22 cellular contexts compared by ENCODE assay signal in the genomic region with DNA sequence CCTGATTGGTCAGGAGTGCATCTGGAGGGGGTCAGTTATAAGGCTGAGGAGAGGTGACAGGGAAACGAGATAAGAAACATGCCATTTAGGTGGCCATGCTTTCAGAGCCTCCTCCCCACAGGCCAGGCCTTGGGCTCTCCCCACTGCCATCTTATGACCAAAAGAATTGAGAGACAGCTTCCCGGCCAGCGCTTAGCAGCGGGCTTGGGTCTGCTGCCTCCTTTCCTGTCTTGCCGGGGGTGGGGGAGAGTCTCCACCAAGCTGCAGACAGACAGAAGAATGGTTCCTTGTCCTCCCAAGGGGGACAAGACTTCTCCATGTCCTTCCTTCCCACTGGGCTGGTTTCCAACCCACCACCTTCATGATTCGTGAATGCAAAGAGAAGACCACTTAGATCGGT.
A peak's percentile ranks its signal among the peaks of the same experiment; 100 is the strongest.
DNase-seq lines count a peak whose midpoint lies in the region; ATAC-seq, FAIRE-seq and TF ChIP-seq lines count a peak whose summit lies in the region.
"Had no signal": no experiment of that assay in that cellular context is flagged by ENCODE, and none has a peak within 500 bp of the region (broad histone marks: within the 10 kb centered on the region; RNA-seq: fewer than 3 reads in every experiment).

No MANE protein-coding gene starts in this region.

- H3K36me3 ChIP-seq in heart left ventricle (peaks cover 0 to 3% (median 0%) of the 10 kb centered on the region in 9 donors), HepG2 (replicated peaks in 1 of 2; ENCODE audit: control insufficient read depth in 1 of 2, insufficient read depth in 2 of 2, low read length in 2 of 2) (peaks cover 0 to 11% of the 10 kb centered on the region in 2 experiments; a peak in 2 of 5 replicates), trophoblast cell (ENCODE audit: control insufficient read depth in 1 of 2, insufficient read depth in 2 of 2, low read length in 2 of 2) (no peaks in the 10 kb centered on the region), vagina (no peaks in the 10 kb centered on the region), Karpas-422 (ENCODE audit: insufficient read depth, low read length) (no peaks in the 10 kb centered on the region), suprapubic skin (no peaks in the 10 kb centered on the region)
- H3K36me3 ChIP-seq: upper lobe of right lung had no signal

- no peak overlapping the region for H3K4me2 ChIP-seq in HepG2 (ENCODE audit: low read depth, low read length)
- H3K4me2 ChIP-seq in trophoblast cell (ENCODE audit: low read length): no peak overlapping the region
- H3K4me2 ChIP-seq in Karpas-422 (ENCODE audit: low read depth, low read length, poor library complexity, severe bottlenecking): no peak overlapping the region

- H4K12ac ChIP-seq in trophoblast cell (ENCODE audit: low read depth, low read length): no peak overlapping the region

- no peaks in the 10 kb centered on the region for H3K27me3 ChIP-seq in heart left ventricle
- H3K27me3 ChIP-seq in HepG2 (ENCODE audit: control insufficient read depth in 1 of 2, insufficient read depth in 2 of 2, low read length in 2 of 2): no peaks in the 10 kb centered on the region
- H3K27me3 ChIP-seq in trophoblast cell (ENCODE audit: insufficient read depth, low read length): no peaks in the 10 kb centered on the region
- no peaks in the 10 kb centered on the region for H3K27me3 ChIP-seq in vagina
- no peaks in the 10 kb centered on the region for H3K27me3 ChIP-seq in Karpas-422 (ENCODE audit: low read length)
- H3K27me3 ChIP-seq in suprapubic skin: no peaks in the 10 kb centered on the region
- H3K27me3 ChIP-seq: upper lobe of right lung had no signal

- ATAC-seq in heart left ventricle: no peak
- no peak for ATAC-seq in HepG2
- no peak for ATAC-seq in GM19452 (IDR thresholded peaks at IDR 0.05; ENCODE audit: unreplicated experiment)
- ATAC-seq: activated T-cell treated with anti-CD3 and anti-CD28 coated beads, Interleukin-2, amount 50 U/mL, for 4 hours; esophagus mucosa; stimulated activated naive B cell treated with anti-CD40 and anti-IgM and Interleukin-4, amounts not matched to agents 10 μg/mL and 1 μg/mL and 100 μg/mL, for 72 hours; upper lobe of right lung had no signal

- H3K4me3 ChIP-seq in heart left ventricle (no peak overlapping the region), HepG2 (replicated peaks in 1 of 3; ENCODE audit: insufficient read depth in 1 of 3, low read depth in 2 of 3, low read length in 3 of 3) (no peak overlapping the region), trophoblast cell (ENCODE audit: low read depth, low read length) (no peak overlapping the region), vagina (no peak overlapping the region), Karpas-422 (ENCODE audit: low read length) (no peak overlapping the region), suprapubic skin (no peak overlapping the region)
- H3K4me3 ChIP-seq: upper lobe of right lung had no signal

- in situ Hi-C loops in HepG2 (cut with HindIII; ENCODE audit: extremely low pct_ligation_motif_present, low pct_unique_long_range_greater_than_20kb): no loop called here

- H4K8ac ChIP-seq in trophoblast cell (ENCODE audit: low read depth, low read length): no peak overlapping the region

- BruUV-seq in HepG2 (replicated peaks; lab: Mats Ljungman, UMichigan): no TSS peak

- H3K79me2 ChIP-seq in HepG2 (ENCODE audit: insufficient read depth, low read length) (no peaks in the 10 kb centered on the region), trophoblast cell (ENCODE audit: control insufficient read depth, insufficient read depth, low read length, poor library complexity) (peaks cover 10% of the 10 kb centered on the region), Karpas-422 (ENCODE audit: low read length) (no peaks in the 10 kb centered on the region)

- CTCF ChIA-PET in HepG2 (lab: Yijun Ruan, JAX; ENCODE audit: low intra/inter-chr PET ratio, low total read pairs): no interaction called here

- no peaks in the 10 kb centered on the region for H3K9me2 ChIP-seq in Karpas-422 (replicated peaks; ENCODE audit: insufficient read depth, low read length)

- H2AK5ac ChIP-seq in trophoblast cell (ENCODE audit: low read length): peak overlapping the region; percentile 77

- no peak for DNase-seq in heart left ventricle
- no peak for DNase-seq in cardiac septum (ENCODE audit: low spot score)
- DNase-seq in HepG2 (ENCODE audit: low spot score): no peak
- no peak for DNase-seq in trophoblast cell
- no peak for DNase-seq in vagina (ENCODE audit: extremely low spot score in 2 of 2)
- DNase-seq in Karpas-422: no peak
- DNase-seq in suprapubic skin (ENCODE audit: low spot score in 2 of 2): no peak
- DNase-seq: activated CD4-positive, CD25-positive, alpha-beta regulatory T cell treated with anti-CD3 and anti-CD28 coated beads, Interleukin-2, amount 50 U/mL, for 72 hours; activated CD8-positive, alpha-beta memory T cell treated with anti-CD3 and anti-CD28 coated beads for 24 hours; activated naive CD4-positive, alpha-beta T cell treated with anti-CD3 and anti-CD28 coated beads, Interleukin-2, amount 50 U/mL, for 16 hours; activated T-cell treated with anti-CD3 and anti-CD28 coated beads, Interleukin-2, amount 50 U/mL, for 4 hours; cerebellar nuclear complex; effector CD8-positive, alpha-beta T cell; HFFc6; NCI-H146; NCI-H2171 treated with DMSO at 0.1 percent for 48 hours; NCI-H69; stimulated activated CD4-positive, alpha-beta T cell treated with anti-CD3 and anti-CD28 coated beads, Interleukin-1b, Interleukin-23, amount 100 ng/mL, for 48 hours; stimulated activated naive B cell treated with anti-CD40 and anti-IgM and Interleukin-4, amounts not matched to agents 10 μg/mL and 1 μg/mL and 100 μg/mL, for 72 hours; upper lobe of right lung had no signal

- H4K91ac ChIP-seq in trophoblast cell (ENCODE audit: low read depth, low read length): peak overlapping the region; percentile 94

- no peak for TF ChIP-seq EP300 in HepG2 (IDR thresholded peaks at IDR 0.05; ENCODE audit: low read depth in 2 of 2, low read length in 2 of 2)
- TF ChIP-seq EP300 in HepG2 (CRISPR knock-in tag; IDR thresholded peaks at IDR 0.05; ENCODE audit: borderline replicate concordance): no peak
- no peak for TF ChIP-seq EP300 in suprapubic skin (IDR thresholded peaks at IDR 0.05)

- H3K4ac ChIP-seq in trophoblast cell (ENCODE audit: low read depth, low read length): peak overlapping the region; percentile 2

- peak overlapping the region; percentile 59 for H3K14ac ChIP-seq in trophoblast cell (ENCODE audit: low read length)

- H4K20me1 ChIP-seq in HepG2 (ENCODE audit: insufficient read depth, low read length): no peaks in the 10 kb centered on the region; the same call in 1 of the 2 replicates
- H4K20me1 ChIP-seq in Karpas-422 (ENCODE audit: insufficient read depth, low read depth, low read length): no peaks in the 10 kb centered on the region

- TF ChIP-seq CTCF in heart left ventricle (IDR thresholded peaks at IDR 0.05) (no peak), HepG2 (CRISPR knock-in tag; IDR thresholded peaks at IDR 0.05) (no peak), vagina (IDR thresholded peaks at IDR 0.05) (no peak), suprapubic skin (IDR thresholded peaks at IDR 0.05) (no peak)

- peaks cover 62% of the 10 kb centered on the region for H3K79me1 ChIP-seq in trophoblast cell (ENCODE audit: low read length)

- H3K27ac ChIP-seq in heart left ventricle (peak overlapping the region in 8 of 12 donors; percentile 86 to 99 (median 95)), HepG2 (ENCODE audit: extremely low read length, insufficient read depth, low read length) (peak overlapping the region; percentile 98), trophoblast cell (ENCODE audit: low read depth, low read length) (no peak overlapping the region), vagina (peak overlapping the region; percentile 80), Karpas-422 (ENCODE audit: low read length) (no peak overlapping the region), suprapubic skin (no peak overlapping the region)

- H2AFZ ChIP-seq in HepG2 (ENCODE audit: low read length) (no peak overlapping the region), trophoblast cell (ENCODE audit: insufficient read depth, low read length, poor library complexity) (no peak overlapping the region), Karpas-422 (ENCODE audit: low read length) (no peak overlapping the region)

- WGBS in heart left ventricle, 4 donors: 61 to 69% (median 63%) methylated on average over 7 of the region's 7 CpGs
- 93% methylated on average over 3 of the region's 7 CpGs for WGBS in HepG2 (ENCODE audit: low lambda C conversion rate)
- no CpG with 5 or more reads among the region's 7 CpGs for WGBS in trophoblast cell (ENCODE audit: extremely low coverage, insufficient coverage, insufficient read length)
- WGBS in suprapubic skin: 91% methylated on average over 7 of the region's 7 CpGs

- no peak for TF ChIP-seq RAD21 in HepG2 (CRISPR knock-in tag; IDR thresholded peaks at IDR 0.05)

- H3K23ac ChIP-seq in trophoblast cell (ENCODE audit: low read length): no peak overlapping the region

- H3K9me3 ChIP-seq in heart left ventricle (no peaks in the 10 kb centered on the region), HepG2 (ENCODE audit: low read length) (no peaks in the 10 kb centered on the region), trophoblast cell (ENCODE audit: insufficient read depth, low read depth, low read length) (no peaks in the 10 kb centered on the region), vagina (no peaks in the 10 kb centered on the region), Karpas-422 (ENCODE audit: low read length) (no peaks in the 10 kb centered on the region), suprapubic skin (no peaks in the 10 kb centered on the region)
- H3K9me3 ChIP-seq: upper lobe of right lung had no signal

- H2BK12ac ChIP-seq in trophoblast cell (ENCODE audit: low read length): peak overlapping the region; percentile 83

- peak overlapping the region; percentile 74 for H2BK120ac ChIP-seq in trophoblast cell (ENCODE audit: insufficient read depth, low read length, poor library complexity)

- TF ChIP-seq POLR2A in heart left ventricle (IDR thresholded peaks at IDR 0.05): no peak
- no peak for TF ChIP-seq POLR2A in HepG2 (IDR thresholded peaks at IDR 0.05; ENCODE audit: insufficient read depth in 1 of 2, low read depth in 2 of 2, low read length in 2 of 2)
- TF ChIP-seq POLR2A in vagina (IDR thresholded peaks at IDR 0.05): no peak
- no peak for TF ChIP-seq POLR2A in suprapubic skin (IDR thresholded peaks at IDR 0.05)

- POLR2A ChIA-PET in HepG2 (lab: Yijun Ruan, JAX): no interaction called here

- no peak overlapping the region for H3K9ac ChIP-seq in HepG2 (ENCODE audit: insufficient read depth, low read depth, low read length)
- no peak overlapping the region for H3K9ac ChIP-seq in trophoblast cell (ENCODE audit: low read length)
- no peak overlapping the region for H3K9ac ChIP-seq in Karpas-422 (ENCODE audit: low read length)

- FAIRE-seq in HepG2 (lab: Jason Lieb, UNC): no peak

- peak overlapping the region; percentile 78 for H2BK5ac ChIP-seq in trophoblast cell (ENCODE audit: low read depth, low read length, poor library complexity)

- H3K4me1 ChIP-seq in heart left ventricle (peaks cover 23 to 92% (median 72%) of the 10 kb centered on the region in 12 donors), HepG2 (ENCODE audit: insufficient read depth, low read length) (peaks cover 55% of the 10 kb centered on the region), trophoblast cell (ENCODE audit: control insufficient read depth in 1 of 2, insufficient read depth in 2 of 2, low read length in 2 of 2) (peaks cover 59 to 62% of the 10 kb centered on the region in 2 experiments), vagina (peaks cover 62% of the 10 kb centered on the region), Karpas-422 (ENCODE audit: low read length) (peaks cover 25% of the 10 kb centered on the region), suprapubic skin (peaks cover 36% of the 10 kb centered on the region)

- H3K18ac ChIP-seq in trophoblast cell (ENCODE audit: low read length): peak overlapping the region; percentile 40

- intact Hi-C loops in heart left ventricle (cut with DNase I): loop anchor here (2.0 to 10.0 kb wide), 11 partner anchors 67 to 635 kb away; partner anchors contain the start of gene SMAD7 (in 3 of the 10)
- intact Hi-C loops in cardiac septum (cut with DNase I): no loop called here
- intact Hi-C loops in HepG2 (cut with micrococcal nuclease; ENCODE audit: unreplicated experiment): no loop called here
- intact Hi-C loops in vagina (cut with DNase I): loop anchor here (5.0 to 10.0 kb wide), 4 partner anchors 95 to 385 kb away; partner anchors contain the start of gene SMAD7

Comparison
In these comparisons a context has a peak if more than half of its experiments do, and no peak if none do; other contexts are left out.
1. intact Hi-C loops: an anchor here in heart left ventricle (2.0 to 10.0 kb wide) and vagina (5.0 to 10.0 kb wide); none called in cardiac septum and HepG2.
2. H3K27ac ChIP-seq: peak in heart left ventricle (8 of 12), HepG2 (single experiment) and vagina (single experiment); none in trophoblast cell (single experiment), Karpas-422 (single experiment) and suprapubic skin (single experiment).